20 cellular contexts compared by ENCODE assay signal in genomic region chr5:171861383-171861782, GRCh38.
DNase-seq lines count a peak whose midpoint lies in the region; ATAC-seq and TF ChIP-seq lines count a peak whose summit lies in the region.
"Had no signal": no experiment of that assay in that cellular context is flagged by ENCODE, and none has a peak within 500 bp of the region (broad histone marks: within the 10 kb centered on the region; RNA-seq: fewer than 3 reads in every experiment).

No MANE protein-coding gene starts in this region.

- H3K18ac ChIP-seq in neuronal stem cell (ENCODE audit: low read length): no peak overlapping the region

- no peak overlapping the region for H3K4me2 ChIP-seq in mammary epithelial cell (ENCODE audit: insufficient read depth, low read depth, low read length)
- peak overlapping the region; percentile 4 for H3K4me2 ChIP-seq in GM23248 (ENCODE audit: unreplicated experiment)
- no peak overlapping the region for H3K4me2 ChIP-seq in neuronal stem cell (ENCODE audit: insufficient read depth, low read length, poor library complexity, severe bottlenecking)

- peaks cover 14% of the 10 kb centered on the region for H3K4me1 ChIP-seq in mammary epithelial cell (ENCODE audit: insufficient read depth, low read length)
- peaks cover 35% of the 10 kb centered on the region for H3K4me1 ChIP-seq in GM23248 (ENCODE audit: insufficient read depth)
- peaks cover 3 to 14% of the 10 kb centered on the region in 2 donors for H3K4me1 ChIP-seq in neuronal stem cell (ENCODE audit: control insufficient read depth in 2 of 2, insufficient read depth in 1 of 2, low read depth in 1 of 2, low read length in 2 of 2)
- H3K4me1 ChIP-seq: BE2C had no signal

- TF ChIP-seq CTCF in MCF 10A (IDR thresholded peaks at IDR 0.05; ENCODE audit: unreplicated experiment): no peak
- TF ChIP-seq CTCF in mammary epithelial cell (conservative IDR thresholded peaks at IDR 0.05 in 1 of 2, IDR thresholded peaks at IDR 0.05 in 1 of 2; ENCODE audit: extremely low read depth in 1 of 2, insufficient read depth in 1 of 2, low read depth in 1 of 2, low read length in 2 of 2): no peak
- TF ChIP-seq CTCF in activated CD8-positive, alpha-beta T cell treated with anti-CD3 and anti-CD28 coated beads for 36 hours (IDR thresholded peaks at IDR 0.05): no peak

- H3K9me2 ChIP-seq in GM23248 (ENCODE audit: insufficient read depth): no peaks in the 10 kb centered on the region

- peaks cover 23% of the 10 kb centered on the region for H3F3A ChIP-seq in GM23248 (ENCODE audit: insufficient read depth)

- H3K9me3 ChIP-seq in mammary epithelial cell (replicated peaks; ENCODE audit: insufficient read depth, low read length) (no peaks in the 10 kb centered on the region), GM23248 (ENCODE audit: low read depth) (no peaks in the 10 kb centered on the region), neuronal stem cell (replicated peaks in 1 of 2; ENCODE audit: control insufficient read depth in 2 of 2, insufficient read depth in 1 of 2, low read depth in 1 of 2, low read length in 2 of 2) (peaks cover 2 to 7% of the 10 kb centered on the region in 2 donors)
- H3K9me3 ChIP-seq: BE2C had no signal

- H3K4me3 ChIP-seq in mammary epithelial cell (replicated peaks in 1 of 3; ENCODE audit: insufficient read depth in 1 of 3, low read depth in 2 of 3, low read length in 3 of 3): no peak overlapping the region
- no peak overlapping the region for H3K4me3 ChIP-seq in GM23248
- no peak overlapping the region for H3K4me3 ChIP-seq in neuronal stem cell (ENCODE audit: low read length in 2 of 2)

- H2AK5ac ChIP-seq in neuronal stem cell (ENCODE audit: low read depth, low read length): no peak overlapping the region

- no peak overlapping the region for H2BK12ac ChIP-seq in neuronal stem cell (ENCODE audit: low read length)

- H3K27ac Mint-ChIP-seq in MCF 10A (ENCODE audit: low read depth, unreplicated experiment): peak overlapping the region; percentile 37
- H3K27ac Mint-ChIP-seq in activated CD8-positive, alpha-beta T cell treated with anti-CD3 and anti-CD28 coated beads for 36 hours: no peak overlapping the region
- H3K27ac Mint-ChIP-seq: CD4-positive, CD25-positive, alpha-beta regulatory T cell; CD8-positive, alpha-beta memory T cell; HFFc6; IgD-negative memory B cell had no signal

- POLR2A ChIA-PET in MCF 10A (lab: Yijun Ruan, JAX): interaction anchor here (2.2 kb wide), 1 partner anchor 9 kb away, joined by 8 read pairs; no protein-coding TSS in a partner anchor
- POLR2A ChIA-PET in activated CD8-positive, alpha-beta T cell treated with anti-CD3 and anti-CD28 coated beads for 36 hours (lab: Charles Lee): no interaction called here

- H3K79me2 ChIP-seq in mammary epithelial cell (ENCODE audit: insufficient read depth, low read length) (peaks cover 6% of the 10 kb centered on the region), GM23248 (ENCODE audit: insufficient read depth) (peaks cover 12% of the 10 kb centered on the region; the same call in 1 of the 2 replicates)

- in situ Hi-C loops in mammary epithelial cell (cut with MboI; ENCODE audit: low sequenced_read_pairs in 2 of 2): no loop called here
- in situ Hi-C loops in GM23248 (cut with MboI): no loop called here

- dilution Hi-C loops in mammary epithelial cell (cut with HindIII; ENCODE audit: low sequenced_read_pairs): no loop called here

- H3K36me3 ChIP-seq in mammary epithelial cell (ENCODE audit: insufficient read depth, low read length) (no peaks in the 10 kb centered on the region), GM23248 (ENCODE audit: low read depth) (no peaks in the 10 kb centered on the region; the same call in 1 of the 2 replicates), neuronal stem cell (replicated peaks in 1 of 2; ENCODE audit: control insufficient read depth in 2 of 2, insufficient read depth in 2 of 2, low read length in 2 of 2) (peaks cover 6 to 58% of the 10 kb centered on the region in 2 donors)

- H3K4me3 Mint-ChIP-seq in MCF 10A (ENCODE audit: unreplicated experiment): no peak overlapping the region
- no peak overlapping the region for H3K4me3 Mint-ChIP-seq in activated CD8-positive, alpha-beta T cell treated with anti-CD3 and anti-CD28 coated beads for 36 hours
- H3K4me3 Mint-ChIP-seq: CD4-positive, CD25-positive, alpha-beta regulatory T cell; CD8-positive, alpha-beta memory T cell; HFFc6; IgD-negative memory B cell had no signal

- H3K27ac ChIP-seq in mammary epithelial cell (ENCODE audit: insufficient read depth, low read depth, low read length): no peak overlapping the region
- H3K27ac ChIP-seq in GM23248: no peak overlapping the region
- no peak overlapping the region for H3K27ac ChIP-seq in neuronal stem cell (replicated peaks; ENCODE audit: low read length)
- H3K27ac ChIP-seq: 22Rv1, HL-60 had no signal

- no peak for DNase-seq in MCF 10A (ENCODE audit: unreplicated experiment)
- DNase-seq in mammary epithelial cell: no peak
- DNase-seq in GM23248: peak; percentile 58
- DNase-seq in fibroblast of gingiva (ENCODE audit: low read depth): peak; percentile 32
- no peak for DNase-seq in sciatic nerve (ENCODE audit: low spot score)
- no peak for DNase-seq in activated CD8-positive, alpha-beta T cell treated with anti-CD3 and anti-CD28 coated beads for 36 hours
- DNase-seq in neuronal stem cell (ENCODE audit: low spot score): no peak
- no peak for DNase-seq in NOMO-1 treated with DMSO at 0.1 percent for 48 hours (lab: John Stamatoyannopoulos, UW; ENCODE audit: unreplicated experiment)
- DNase-seq: BE2C; C1 segment of cervical spinal cord; CD4-positive, CD25-positive, alpha-beta regulatory T cell; CD8-positive, alpha-beta memory T cell; COR-L47; GOT3; H7; HFFc6 had no signal

- no peak overlapping the region for H3K23ac ChIP-seq in neuronal stem cell (ENCODE audit: low read depth, low read length, poor library complexity)

- no peak overlapping the region for H2AFZ ChIP-seq in mammary epithelial cell (ENCODE audit: low read depth, low read length)
- no peak overlapping the region for H2AFZ ChIP-seq in GM23248
- no peak overlapping the region for H2AFZ ChIP-seq in neuronal stem cell (ENCODE audit: low read length)

- peaks cover 25% of the 10 kb centered on the region for H3K4me1 Mint-ChIP-seq in MCF 10A (ENCODE audit: insufficient read depth, unreplicated experiment)
- H3K4me1 Mint-ChIP-seq in activated CD8-positive, alpha-beta T cell treated with anti-CD3 and anti-CD28 coated beads for 36 hours (ENCODE audit: low read depth): peaks cover 5% of the 10 kb centered on the region

- H2BK15ac ChIP-seq in neuronal stem cell (ENCODE audit: low read length): no peak overlapping the region

- H3K36me3 Mint-ChIP-seq in MCF 10A (ENCODE audit: insufficient read depth, unreplicated experiment): peaks cover 22% of the 10 kb centered on the region
- peaks cover 17% of the 10 kb centered on the region for H3K36me3 Mint-ChIP-seq in activated CD8-positive, alpha-beta T cell treated with anti-CD3 and anti-CD28 coated beads for 36 hours (ENCODE audit: low read depth)

- no peak overlapping the region for H2BK120ac ChIP-seq in neuronal stem cell (ENCODE audit: low read depth, low read length)

- H3K4ac ChIP-seq in neuronal stem cell (ENCODE audit: low read length): no peak overlapping the region

- H4K20me1 ChIP-seq in mammary epithelial cell (ENCODE audit: insufficient read depth, low read length) (no peaks in the 10 kb centered on the region), GM23248 (ENCODE audit: insufficient read depth) (no peaks in the 10 kb centered on the region)

- no peaks in the 10 kb centered on the region for H3K27me3 ChIP-seq in mammary epithelial cell (ENCODE audit: insufficient read depth, low read length)
- no peaks in the 10 kb centered on the region for H3K27me3 ChIP-seq in GM23248 (replicated peaks; ENCODE audit: insufficient read depth)
- peaks cover 0 to 3% (median 0%) of the 10 kb centered on the region in 3 experiments for H3K27me3 ChIP-seq in neuronal stem cell (ENCODE audit: control insufficient read depth in 3 of 3, insufficient read depth in 3 of 3, low read depth in 1 of 3, low read length in 3 of 3)
- H3K27me3 ChIP-seq: BE2C had no signal

- no peak overlapping the region for H4K8ac ChIP-seq in neuronal stem cell (ENCODE audit: low read depth, low read length)

- no peaks in the 10 kb centered on the region for H3K79me1 ChIP-seq in neuronal stem cell (ENCODE audit: low read depth, low read length)

- intact Hi-C loops in MCF 10A (cut with micrococcal nuclease): no loop called here
- intact Hi-C loops in mammary epithelial cell (cut with micrococcal nuclease): loop anchor here (5.0 kb wide), 1 partner anchor 194 kb away; no protein-coding TSS in a partner anchor
- intact Hi-C loops in sciatic nerve (cut with DNase I): no loop called here
- intact Hi-C loops in activated CD8-positive, alpha-beta T cell treated with anti-CD3 and anti-CD28 coated beads for 36 hours (cut with micrococcal nuclease): no loop called here

- no peaks in the 10 kb centered on the region for H3K9me3 Mint-ChIP-seq in MCF 10A (ENCODE audit: unreplicated experiment)
- H3K9me3 Mint-ChIP-seq in activated CD8-positive, alpha-beta T cell treated with anti-CD3 and anti-CD28 coated beads for 36 hours: no peaks in the 10 kb centered on the region
- H3K9me3 Mint-ChIP-seq: CD4-positive, CD25-positive, alpha-beta regulatory T cell; HFFc6; IgD-negative memory B cell had no signal

- no peak overlapping the region for H3K14ac ChIP-seq in neuronal stem cell (ENCODE audit: low read length)

- BruUV-seq in MCF 10A (replicated peaks; lab: Mats Ljungman, UMichigan) (no TSS peak), mammary epithelial cell (replicated peaks; lab: Mats Ljungman, UMichigan) (no TSS peak)

- WGBS in mammary epithelial cell (ENCODE audit: low coverage, missing lambda C conversion rate): 93% methylated on average over 3 of the region's 3 CpGs
- 39 to 45% methylated on average over 3 of the region's 3 CpGs for WGBS in GM23248 (ENCODE audit: low coverage in 1 of 2, low lambda C conversion rate in 2 of 2, missing lambda C conversion rate in 2 of 2), 2 experiments
- WGBS in neuronal stem cell (ENCODE audit: extremely low coverage in 2 of 2, insufficient read length in 2 of 2, insufficient replicate concordance in 1 of 2), 2 donors: no CpG with 5 or more reads among the region's 3 CpGs

- ATAC-seq in sciatic nerve: peak; percentile 57
- no peak for ATAC-seq in activated CD8-positive, alpha-beta T cell treated with anti-CD3 and anti-CD28 coated beads for 36 hours
- ATAC-seq: HCT116 had no signal

- H3K9ac ChIP-seq in mammary epithelial cell (ENCODE audit: insufficient read depth, low read length) (no peak overlapping the region), GM23248 (no peak overlapping the region), neuronal stem cell (ENCODE audit: low read depth, low read length, poor library complexity) (no peak overlapping the region)

- H4K91ac ChIP-seq in neuronal stem cell (ENCODE audit: low read depth, low read length, poor library complexity): no peak overlapping the region

- CTCF ChIA-PET in MCF 10A (lab: Yijun Ruan, JAX): interaction anchor here (0.5 to 2.5 kb wide), 6 partner anchors 21 to 446 kb away, joined by 3 to 10 read pairs (median 3); partner anchors contain the start of gene FGF18
- CTCF ChIA-PET in mammary epithelial cell (lab: Charles Lee; ENCODE audit: low non-redundant PET): no interaction called here
- CTCF ChIA-PET in activated CD8-positive, alpha-beta T cell treated with anti-CD3 and anti-CD28 coated beads for 36 hours (lab: Charles Lee): interaction anchor here (0.7 to 1.0 kb wide), 3 partner anchors 11 to 1768 kb away, joined by 3 to 4 read pairs (median 3); no protein-coding TSS in a partner anchor

- H2BK5ac ChIP-seq in neuronal stem cell (ENCODE audit: low read length): no peak overlapping the region

- H3K27me3 Mint-ChIP-seq in MCF 10A (ENCODE audit: insufficient read depth, unreplicated experiment): no peaks in the 10 kb centered on the region
- no peaks in the 10 kb centered on the region for H3K27me3 Mint-ChIP-seq in activated CD8-positive, alpha-beta T cell treated with anti-CD3 and anti-CD28 coated beads for 36 hours
- H3K27me3 Mint-ChIP-seq: CD4-positive, CD25-positive, alpha-beta regulatory T cell; CD8-positive, alpha-beta memory T cell; IgD-negative memory B cell had no signal

Comparison
In these comparisons a context has a peak if more than half of its experiments do, and no peak if none do; other contexts are left out.
1. DNase-seq: peak in GM23248 (single experiment) and fibroblast of gingiva (single experiment); none in MCF 10A (single experiment), mammary epithelial cell (single experiment), sciatic nerve (single experiment), activated CD8-positive, alpha-beta T cell treated with anti-CD3 and anti-CD28 coated beads for 36 hours (single experiment), neuronal stem cell (single experiment) and NOMO-1 treated with DMSO at 0.1 percent for 48 hours (single experiment).